19 cellular contexts compared by ENCODE assay signal in the genomic region with DNA sequence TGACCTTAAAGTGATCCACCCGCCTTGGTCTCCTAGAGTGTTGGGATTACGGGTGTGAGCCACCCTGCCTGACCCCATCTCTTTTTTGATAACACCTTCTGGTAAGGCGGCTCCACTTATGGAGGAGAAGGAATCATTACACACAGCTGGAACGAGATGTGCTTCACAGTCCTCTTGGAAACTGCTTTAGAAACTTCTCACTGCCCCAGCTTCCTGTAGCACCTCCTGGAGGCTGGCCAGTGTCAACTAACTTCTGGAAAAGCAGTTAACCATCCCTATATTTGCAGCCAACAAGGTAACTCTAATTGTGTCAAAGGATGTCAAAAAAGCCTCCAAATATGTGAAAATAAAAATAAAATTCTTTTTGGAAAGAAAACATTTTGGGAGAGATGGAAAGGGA. TPM values are rescaled to one million over a fixed set of nuclear protein-coding genes. Genes with fewer than 3 reads are reported as not detected.
DNase-seq lines count a peak whose midpoint lies in the region; ATAC-seq and TF ChIP-seq lines count a peak whose summit lies in the region.
"Had no signal": no experiment of that assay in that cellular context is flagged by ENCODE, and none has a peak within 500 bp of the region (broad histone marks: within the 10 kb centered on the region; RNA-seq: fewer than 3 reads in every experiment).

No MANE protein-coding gene starts in this region.

- no peaks in the 10 kb centered on the region for H3K4me1 ChIP-seq in HCT116 (ENCODE audit: control insufficient read depth in 1 of 2, insufficient read depth in 2 of 2, low read length in 2 of 2)
- no peaks in the 10 kb centered on the region for H3K4me1 ChIP-seq in foreskin keratinocyte
- no peaks in the 10 kb centered on the region for H3K4me1 ChIP-seq in thyroid gland
- H3K4me1 ChIP-seq: psoas muscle had no signal

- no peaks in the 10 kb centered on the region for H3K79me2 ChIP-seq in HCT116 (ENCODE audit: insufficient read depth, low read length)

- no peak for TF ChIP-seq POLR2A in HCT116 (IDR thresholded peaks at IDR 0.05; ENCODE audit: borderline replicate concordance, extremely low read depth, insufficient read depth, insufficient read length)
- no peak for TF ChIP-seq POLR2A in thyroid gland (IDR thresholded peaks at IDR 0.05)

- H4K20me1 ChIP-seq in HCT116 (ENCODE audit: insufficient read depth) = no peaks in the 10 kb centered on the region

- no peak for TF ChIP-seq RAD21 in HCT116 (IDR thresholded peaks at IDR 0.05; ENCODE audit: low read depth)

- peak; percentile 43 for ATAC-seq in HCT116
- ATAC-seq in foreskin keratinocyte = no peak
- no peak for ATAC-seq in HG03342 (IDR thresholded peaks at IDR 0.05; ENCODE audit: unreplicated experiment)
- ATAC-seq in GM18873 (IDR thresholded peaks at IDR 0.05; ENCODE audit: low FRiP score, unreplicated experiment) = no peak
- ATAC-seq: activated T-cell treated with anti-CD3 and anti-CD28 coated beads, Interleukin-2, amount 50 U/mL, for 72 hours; heart left ventricle; left ventricle myocardium superior; Panc1; psoas muscle had no signal

- H3K4me2 ChIP-seq in HCT116 (ENCODE audit: low read length) = no peak overlapping the region

- peak in 2 of 3 experiments; percentile 28 to 37; a peak in 4 of 6 replicates for TF ChIP-seq CTCF in HCT116 (IDR thresholded peaks at IDR 0.05 in 2 of 3, conservative IDR thresholded peaks at IDR 0.05 in 1 of 3; ENCODE audit: borderline replicate concordance in 1 of 3, insufficient read depth in 1 of 3, low read depth in 2 of 3, low read length in 2 of 3)
- peak; percentile 27 for TF ChIP-seq CTCF in foreskin keratinocyte (conservative IDR thresholded peaks at IDR 0.05)
- TF ChIP-seq CTCF in thyroid gland (IDR thresholded peaks at IDR 0.05) = no peak

- H3K9ac ChIP-seq in HCT116 (ENCODE audit: low read length) = no peak overlapping the region

- no peak overlapping the region for H3K4me3 ChIP-seq in HCT116 (replicated peaks in 1 of 2; ENCODE audit: low read depth in 1 of 2, low read length in 2 of 2)
- no peak overlapping the region for H3K4me3 ChIP-seq in thyroid gland (replicated peaks in 1 of 3)
- H3K4me3 ChIP-seq: heart left ventricle, psoas muscle had no signal

- POLR2A ChIA-PET in HCT116 (lab: Charles Lee) = no interaction called here

- intact Hi-C loops in HCT116 (cut with micrococcal nuclease) (no loop called here), thyroid gland (cut with DNase I) (no loop called here)

- H3K36me3 ChIP-seq in HCT116 (ENCODE audit: control insufficient read depth in 1 of 2, insufficient read depth in 2 of 2, low read length in 2 of 2) = no peaks in the 10 kb centered on the region
- H3K36me3 ChIP-seq in thyroid gland = no peaks in the 10 kb centered on the region
- H3K36me3 ChIP-seq: heart left ventricle had no signal

- no peak overlapping the region for H2AFZ ChIP-seq in HCT116 (ENCODE audit: low read depth, low read length, poor library complexity, severe bottlenecking)

- 75 to 77% methylated on average over 4 of the region's 4 CpGs for WGBS in thyroid gland, 2 donors

- H3K9me2 ChIP-seq in HCT116 (ENCODE audit: insufficient read depth) = no peaks in the 10 kb centered on the region

- H3K27ac ChIP-seq in HCT116 (ENCODE audit: low read depth, low read length) (no peak overlapping the region), foreskin keratinocyte (no peak overlapping the region), thyroid gland (no peak overlapping the region)
- H3K27ac ChIP-seq: heart left ventricle, psoas muscle had no signal

- DNase-seq in HCT116 (ENCODE audit: low read depth, low spot score) = no peak
- DNase-seq in OCI-M1 (lab: John Stamatoyannopoulos, UW) = peak; percentile 24
- no peak for DNase-seq in foreskin keratinocyte
- DNase-seq in thyroid gland = peak; percentile 20 to 23
- no peak for DNase-seq in activated CD4-positive, CD25-positive, alpha-beta regulatory T cell (lab: John Stamatoyannopoulos, UW)
- DNase-seq: activated CD4-positive, alpha-beta T cell treated with anti-CD3 and anti-CD28 coated beads for 48 hours; activated naive CD4-positive, alpha-beta T cell treated with anti-CD3 and anti-CD28 coated beads for 36 hours; activated T-cell treated with anti-CD3 and anti-CD28 coated beads, Interleukin-2, amount 50 U/mL, for 72 hours; amygdala; heart left ventricle; left ventricle myocardium superior; NCI-H1930; NCI-H226; NCI-H82; psoas muscle; SIG-M5 had no signal

- CTCF ChIA-PET in HCT116 (lab: Charles Lee) = no interaction called here

- RAD21 ChIA-PET in HCT116 (lab: Charles Lee; ENCODE audit: low non-redundant PET in 1 of 2, low total read pairs in 2 of 2, uncharacterized antibody in 2 of 2, unreplicated experiment in 2 of 2) = no interaction called here

- H3K9me3 ChIP-seq in HCT116 (ENCODE audit: control insufficient read depth in 1 of 2, insufficient read depth in 1 of 2, low read depth in 1 of 2, low read length in 2 of 2) = no peaks in the 10 kb centered on the region
- H3K9me3 ChIP-seq in thyroid gland = no peaks in the 10 kb centered on the region
- H3K9me3 ChIP-seq: heart left ventricle, psoas muscle had no signal

- H3K27me3 ChIP-seq in HCT116 (ENCODE audit: insufficient read depth, low read length) = no peaks in the 10 kb centered on the region
- H3K27me3 ChIP-seq in foreskin keratinocyte = no peaks in the 10 kb centered on the region
- no peaks in the 10 kb centered on the region for H3K27me3 ChIP-seq in thyroid gland
- H3K27me3 ChIP-seq: heart left ventricle had no signal

- no TSS peak for BruUV-seq in HCT116 (replicated peaks; lab: Mats Ljungman, UMichigan)

TF ChIP-seq in HCT116, 20 proteins besides CTCF, POLR2A, EP300 and RAD21:
- TF ChIP-seq ZNF274 (IDR thresholded peaks at IDR 0.05; ENCODE audit: low read depth, low read length) = no peak
- TF ChIP-seq, protein P1, sequence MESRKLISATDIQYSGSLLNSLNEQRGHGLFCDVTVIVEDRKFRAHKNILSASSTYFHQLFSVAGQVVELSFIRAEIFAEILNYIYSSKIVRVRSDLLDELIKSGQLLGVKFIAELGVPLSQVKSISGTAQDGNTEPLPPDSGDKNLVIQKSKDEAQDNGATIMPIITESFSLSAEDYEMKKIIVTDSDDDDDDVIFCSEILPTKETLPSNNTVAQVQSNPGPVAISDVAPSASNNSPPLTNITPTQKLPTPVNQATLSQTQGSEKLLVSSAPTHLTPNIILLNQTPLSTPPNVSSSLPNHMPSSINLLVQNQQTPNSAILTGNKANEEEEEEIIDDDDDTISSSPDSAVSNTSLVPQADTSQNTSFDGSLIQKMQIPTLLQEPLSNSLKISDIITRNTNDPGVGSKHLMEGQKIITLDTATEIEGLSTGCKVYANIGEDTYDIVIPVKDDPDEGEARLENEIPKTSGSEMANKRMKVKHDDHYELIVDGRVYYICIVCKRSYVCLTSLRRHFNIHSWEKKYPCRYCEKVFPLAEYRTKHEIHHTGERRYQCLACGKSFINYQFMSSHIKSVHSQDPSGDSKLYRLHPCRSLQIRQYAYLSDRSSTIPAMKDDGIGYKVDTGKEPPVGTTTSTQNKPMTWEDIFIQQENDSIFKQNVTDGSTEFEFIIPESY (IDR thresholded peaks at IDR 0.05; ENCODE audit: extremely low read depth, insufficient replicate concordance, low read length) = no peak
- TF ChIP-seq CEBPB (IDR thresholded peaks at IDR 0.05; ENCODE audit: low read depth) = no peak
- TF ChIP-seq TCF7L2 (IDR thresholded peaks at IDR 0.05; ENCODE audit: borderline replicate concordance, extremely low read depth, insufficient read depth, insufficient read length) = no peak

RNA-seq across cellular contexts. Expression of a gene that starts 48.8 kb away (rescaled TPM):
- total RNA-seq in HCT116 (2021; ENCODE audit: unreplicated experiment) (159 TPM), foreskin keratinocyte (98.1 and 106 TPM in 2 replicates), thyroid gland (100 to 1,000 TPM; 149 to 209 (median 169) TPM)
- 47.4 and 61.7 TPM in 2 replicates for polyA plus RNA-seq in HCT116 (2012)
- 17.6 and 21.7 TPM in 2 replicates for polyA plus RNA-seq in foreskin keratinocyte

Comparison
In these comparisons a context has a peak if more than half of its experiments do, and no peak if none do; other contexts are left out.
1. DNase-seq: peak in OCI-M1 (single experiment) and thyroid gland (2 of 2); none in HCT116 (single experiment), foreskin keratinocyte (0 of 2) and activated CD4-positive, CD25-positive, alpha-beta regulatory T cell (0 of 4).
2. CTCF ChIP-seq: peak in HCT116 (2 of 3) and foreskin keratinocyte (single experiment); none in thyroid gland (0 of 6).